Comparison of ENCODE assay signal across 8 cellular contexts in the genomic region with DNA sequence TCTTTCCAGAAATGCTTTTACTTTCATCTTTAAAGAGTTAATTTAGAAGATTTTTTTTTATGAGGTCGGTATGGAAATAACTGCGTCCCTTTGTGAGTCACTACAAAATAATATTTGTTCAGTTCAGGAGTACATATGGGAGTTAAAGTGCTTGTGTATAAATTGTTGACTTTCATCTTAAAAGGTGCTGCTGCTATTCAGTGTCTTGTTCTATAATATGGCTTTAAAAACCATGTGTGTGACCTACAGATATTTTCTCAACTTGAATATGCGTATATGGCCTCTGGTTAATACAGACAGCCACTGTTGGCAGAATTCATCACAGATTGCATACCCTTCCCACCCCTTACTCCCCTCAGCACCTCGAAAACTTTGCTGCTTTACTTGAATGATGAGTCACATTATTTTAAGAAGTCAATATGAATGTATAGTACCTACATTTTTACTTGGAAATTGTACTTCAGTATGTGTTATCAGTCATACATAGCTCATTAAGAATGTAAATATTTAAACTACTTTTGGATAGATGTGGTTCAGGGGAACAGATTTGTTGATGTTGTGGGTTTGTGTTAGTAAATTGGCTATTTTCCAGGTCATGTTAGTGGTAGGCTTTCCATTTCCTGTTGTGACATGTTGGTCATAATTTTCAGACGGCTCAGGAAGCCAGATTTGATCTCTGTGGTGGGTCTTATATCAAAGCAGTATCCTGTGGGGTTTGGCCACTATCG. TPM values are rescaled to one million over a fixed set of nuclear protein-coding genes. Genes with fewer than 3 reads are reported as not detected.
DNase-seq lines count a peak whose midpoint lies in the region; ATAC-seq and TF ChIP-seq lines count a peak whose summit lies in the region.

No MANE protein-coding gene starts in this region.

- peak overlapping the region; percentile 71 for H3K4me2 ChIP-seq in neural cell (ENCODE audit: low read length)

- no peaks in the 10 kb centered on the region for H3K27me3 ChIP-seq in SJSA1 (replicated peaks)
- H3K27me3 ChIP-seq in ectodermal cell (ENCODE audit: control insufficient read depth, insufficient read depth, low read length, poor library complexity, severe bottlenecking), result no peaks in the 10 kb centered on the region
- H3K27me3 ChIP-seq in neural cell (ENCODE audit: insufficient read depth, low read depth, low read length), result no peaks in the 10 kb centered on the region

- H3K9me2 ChIP-seq in neural cell (ENCODE audit: insufficient read depth, low read length), result no peaks in the 10 kb centered on the region

- no peaks in the 10 kb centered on the region for H3K36me3 ChIP-seq in SJSA1
- H3K36me3 ChIP-seq in ectodermal cell (ENCODE audit: control insufficient read depth, insufficient read depth, low read length), result no peaks in the 10 kb centered on the region
- H3K36me3 ChIP-seq in neural cell (ENCODE audit: insufficient read depth, low read length), result no peaks in the 10 kb centered on the region

- TF ChIP-seq CTCF in HFF-Myc (IDR thresholded peaks at IDR 0.05; ENCODE audit: low read depth, low read length, missing control alignments), result no peak
- TF ChIP-seq CTCF in neural cell (IDR thresholded peaks at IDR 0.05; ENCODE audit: poor library complexity, severe bottlenecking), result no peak

- TF ChIP-seq RAD21 in neural cell (conservative IDR thresholded peaks at IDR 0.05), result no peak

- peaks cover 8% of the 10 kb centered on the region for H3K4me1 ChIP-seq in SJSA1 (replicated peaks)
- H3K4me1 ChIP-seq in ectodermal cell (ENCODE audit: control insufficient read depth, insufficient read depth, low read length), result peaks cover 10% of the 10 kb centered on the region

- H3F3A ChIP-seq in neural cell (ENCODE audit: insufficient read depth, low read length, poor library complexity, severe bottlenecking), result no peaks in the 10 kb centered on the region

- H4K20me1 ChIP-seq in neural cell (ENCODE audit: insufficient read depth), result no peaks in the 10 kb centered on the region

- WGBS in ectodermal cell, 2 experiments, result 51 to 65% methylated on average over 5 of the region's 6 CpGs

- peak; percentile 66 for DNase-seq in DMS53 (lab: John Stamatoyannopoulos, UW)
- DNase-seq in HFF-Myc (ENCODE audit: extremely low read depth, low read depth), result no peak
- peak; percentile 47 to 86 for DNase-seq in SJSA1 (ENCODE audit: low read depth in 1 of 2, low spot score in 2 of 2)
- no peak for DNase-seq in D341Med (ENCODE audit: low spot score)
- no peak for DNase-seq in mucosa of gallbladder (ENCODE audit: low spot score)

- H3K79me2 ChIP-seq in neural cell (replicated peaks; ENCODE audit: insufficient read depth, low read length), result peaks cover 39% of the 10 kb centered on the region

- no peak for ATAC-seq in HG02798 (IDR thresholded peaks at IDR 0.05; ENCODE audit: poor library complexity, unreplicated experiment)

- H3K9me3 ChIP-seq in SJSA1 (replicated peaks) (no peaks in the 10 kb centered on the region), ectodermal cell (ENCODE audit: control insufficient read depth, low read length) (no peaks in the 10 kb centered on the region), neural cell (ENCODE audit: low read length) (no peaks in the 10 kb centered on the region)

- H2AFZ ChIP-seq in neural cell (ENCODE audit: low read depth, low read length), result no peak overlapping the region

- H3K4me3 ChIP-seq in HFF-Myc (replicated peaks; ENCODE audit: low read depth, low read length) (peak overlapping the region; percentile 79), SJSA1 (peak overlapping the region; percentile 58), ectodermal cell (ENCODE audit: insufficient read depth, low read depth, low read length) (peak overlapping the region; percentile 77), neural cell (ENCODE audit: low read length) (peak overlapping the region; percentile 74)

- H3K27ac ChIP-seq in SJSA1 (no peak overlapping the region), ectodermal cell (ENCODE audit: insufficient read depth, low read depth, low read length, poor library complexity, severe bottlenecking) (no peak overlapping the region), neural cell (ENCODE audit: low read length) (no peak overlapping the region)

- no peak for TF ChIP-seq EP300 in neural cell (conservative IDR thresholded peaks at IDR 0.05; ENCODE audit: poor library complexity, severe bottlenecking)

- peak overlapping the region; percentile 82 for H3K9ac ChIP-seq in neural cell (ENCODE audit: low read length)

TF ChIP-seq in neural cell, 6 proteins besides CTCF, POLR2A, EP300 and RAD21:
- TF ChIP-seq POLR2AphosphoS5 (IDR thresholded peaks at IDR 0.05), result no peak
- no peak for TF ChIP-seq SMC3 (conservative IDR thresholded peaks at IDR 0.05; ENCODE audit: poor library complexity)
- TF ChIP-seq TAF1 (IDR thresholded peaks at IDR 0.05; ENCODE audit: low read depth), result no peak
- TF ChIP-seq MXI1 (conservative IDR thresholded peaks at IDR 0.05; ENCODE audit: poor library complexity, severe bottlenecking), result no peak
- TF ChIP-seq EZH2 (IDR thresholded peaks at IDR 0.05; ENCODE audit: borderline replicate concordance, insufficient read depth, low read length, poor library complexity, severe bottlenecking), result no peak
- TF ChIP-seq, protein P1, sequence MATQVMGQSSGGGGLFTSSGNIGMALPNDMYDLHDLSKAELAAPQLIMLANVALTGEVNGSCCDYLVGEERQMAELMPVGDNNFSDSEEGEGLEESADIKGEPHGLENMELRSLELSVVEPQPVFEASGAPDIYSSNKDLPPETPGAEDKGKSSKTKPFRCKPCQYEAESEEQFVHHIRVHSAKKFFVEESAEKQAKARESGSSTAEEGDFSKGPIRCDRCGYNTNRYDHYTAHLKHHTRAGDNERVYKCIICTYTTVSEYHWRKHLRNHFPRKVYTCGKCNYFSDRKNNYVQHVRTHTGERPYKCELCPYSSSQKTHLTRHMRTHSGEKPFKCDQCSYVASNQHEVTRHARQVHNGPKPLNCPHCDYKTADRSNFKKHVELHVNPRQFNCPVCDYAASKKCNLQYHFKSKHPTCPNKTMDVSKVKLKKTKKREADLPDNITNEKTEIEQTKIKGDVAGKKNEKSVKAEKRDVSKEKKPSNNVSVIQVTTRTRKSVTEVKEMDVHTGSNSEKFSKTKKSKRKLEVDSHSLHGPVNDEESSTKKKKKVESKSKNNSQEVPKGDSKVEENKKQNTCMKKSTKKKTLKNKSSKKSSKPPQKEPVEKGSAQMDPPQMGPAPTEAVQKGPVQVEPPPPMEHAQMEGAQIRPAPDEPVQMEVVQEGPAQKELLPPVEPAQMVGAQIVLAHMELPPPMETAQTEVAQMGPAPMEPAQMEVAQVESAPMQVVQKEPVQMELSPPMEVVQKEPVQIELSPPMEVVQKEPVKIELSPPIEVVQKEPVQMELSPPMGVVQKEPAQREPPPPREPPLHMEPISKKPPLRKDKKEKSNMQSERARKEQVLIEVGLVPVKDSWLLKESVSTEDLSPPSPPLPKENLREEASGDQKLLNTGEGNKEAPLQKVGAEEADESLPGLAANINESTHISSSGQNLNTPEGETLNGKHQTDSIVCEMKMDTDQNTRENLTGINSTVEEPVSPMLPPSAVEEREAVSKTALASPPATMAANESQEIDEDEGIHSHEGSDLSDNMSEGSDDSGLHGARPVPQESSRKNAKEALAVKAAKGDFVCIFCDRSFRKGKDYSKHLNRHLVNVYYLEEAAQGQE (IDR thresholded peaks at IDR 0.05; ENCODE audit: borderline replicate concordance), result no peak

RNA-seq across cellular contexts. Expression of a gene that starts 1.5 kb away (rescaled TPM):
- total RNA-seq in SJSA1 (2014; rRNA removed; shearing (Covaris generic)), result 19.9 and 23.3 TPM in 2 replicates
- 40.5 TPM for polyA plus RNA-seq in ectodermal cell (2013, experiment 1 of 4)
- 38.5 TPM for polyA plus RNA-seq in ectodermal cell (2013, experiment 2 of 4)
- 25.7 TPM for polyA plus RNA-seq in ectodermal cell (2013, experiment 3 of 4)
- 30.3 TPM for polyA plus RNA-seq in ectodermal cell (2013, experiment 4 of 4)
- polyA plus RNA-seq in neural cell, result 63.5 and 68.3 TPM in 2 replicates
- 136 and 147 TPM in 2 replicates for polyA minus RNA-seq in neural cell
- total RNA-seq in mucosa of gallbladder, result 95.8 TPM

RNA-seq across cellular contexts. Expression of a gene that starts 9.5 kb away (rescaled TPM):
- total RNA-seq in SJSA1 (2014; rRNA removed; shearing (Covaris generic)), result 4.4 and 6.2 TPM in 2 replicates
- polyA plus RNA-seq in ectodermal cell (2013, experiment 1 of 4), result 16.0 TPM
- polyA plus RNA-seq in ectodermal cell (2013, experiment 2 of 4), result 19.1 TPM
- polyA plus RNA-seq in ectodermal cell (2013, experiment 3 of 4), result 12.9 TPM
- 15.8 TPM for polyA plus RNA-seq in ectodermal cell (2013, experiment 4 of 4)
- 16.7 and 17.1 TPM in 2 replicates for polyA plus RNA-seq in neural cell
- 25.6 and 27.6 TPM in 2 replicates for polyA minus RNA-seq in neural cell
- 13.8 TPM for total RNA-seq in mucosa of gallbladder

Comparison
In these comparisons a context has a peak if more than half of its experiments do, and no peak if none do; other contexts are left out.
1. DNase-seq: peak in DMS53 (single experiment) and SJSA1 (2 of 2); none in HFF-Myc (single experiment), D341Med (single experiment) and mucosa of gallbladder (single experiment).
2. Peak in every context shown above with its lines, with median percentiles within 50 percentile points of each other: H3K4me3 ChIP-seq.